ENCODE assay signal across 21 cellular contexts in the genomic region with DNA sequence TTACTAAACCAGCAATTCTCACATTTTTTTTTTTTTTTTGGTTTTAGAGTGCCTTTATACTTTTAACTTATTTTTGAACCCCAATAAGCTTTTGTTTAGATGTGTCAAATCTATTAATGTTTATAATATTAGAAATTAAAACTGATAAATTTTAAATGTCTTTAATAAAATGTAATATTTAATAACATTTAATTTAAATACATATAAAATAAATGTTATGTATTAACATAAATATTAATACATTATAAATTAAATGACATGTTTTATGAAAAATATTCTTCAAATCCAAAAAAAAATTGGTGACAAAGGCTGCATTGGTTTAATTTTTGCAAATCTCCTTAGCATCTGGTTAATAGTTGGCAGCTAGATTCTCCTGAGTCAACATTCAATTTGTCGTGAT.
"Had no signal": no experiment of that assay in that cellular context is flagged by ENCODE, and none has a peak within 500 bp of the region (broad histone marks: within the 10 kb centered on the region; RNA-seq: fewer than 3 reads in every experiment).

No MANE protein-coding gene starts in this region.

- H3K27ac ChIP-seq: gastrocnemius medialis, neutrophil, parathyroid adenoma, right atrium auricular region, sigmoid colon, spleen, suprapubic skin, transverse colon, upper lobe of right lung, uterus had no signal

- H3K4me3 ChIP-seq: gastrocnemius medialis, lung, mucosa of descending colon, right atrium auricular region, sigmoid colon, spleen, suprapubic skin, transverse colon, upper lobe of right lung, uterus had no signal

- H3K4me1 ChIP-seq: right atrium auricular region, sigmoid colon, spleen, suprapubic skin, upper lobe of right lung, uterus had no signal

- H3K9me3 ChIP-seq: gastrocnemius medialis, mucosa of descending colon, neutrophil, right atrium auricular region, sigmoid colon, spleen, suprapubic skin, transverse colon, upper lobe of right lung, uterus had no signal

- DNase-seq: cerebellar nuclear complex; effector memory CD8-positive, alpha-beta T cell; gastrocnemius medialis; head of caudate nucleus; mucosa of descending colon; naive B cell; sigmoid colon; spleen; stimulated activated CD4-positive, alpha-beta T cell treated with anti-CD3 and anti-CD28 coated beads, Interleukin-4, amount 100 ng/mL, for 4 hours; stimulated activated naive B cell treated with anti-CD40 and anti-IgM and Interleukin-4, amounts not matched to agents 10 μg/mL and 1 μg/mL and 100 μg/mL, for 72 hours; transverse colon; upper lobe of right lung; uterus had no signal

- H3K27me3 ChIP-seq: gastrocnemius medialis, neutrophil, right atrium auricular region, sigmoid colon, spleen, suprapubic skin, transverse colon, upper lobe of right lung, uterus had no signal

- ATAC-seq: effector memory CD8-positive, alpha-beta T cell; gastrocnemius medialis; left lobe of liver; mucosa of descending colon; natural killer cell treated with Interleukin-12 subunit alpha and Interleukin-12 subunit beta and Interleukin-15 and Interleukin-18, amount 100 ng/mL, for 72 hours; stimulated activated naive B cell treated with anti-CD40 and anti-IgM and Interleukin-4, amounts not matched to agents 10 μg/mL and 1 μg/mL and 100 μg/mL, for 72 hours had no signal

- FAIRE-seq: keratinocyte had no signal

- H3K36me3 ChIP-seq: gastrocnemius medialis, neutrophil, right atrium auricular region, sigmoid colon, spleen, suprapubic skin, transverse colon, upper lobe of right lung, uterus had no signal
